Comparison of ENCODE assay signal across 1 cellular context in the genomic region with DNA sequence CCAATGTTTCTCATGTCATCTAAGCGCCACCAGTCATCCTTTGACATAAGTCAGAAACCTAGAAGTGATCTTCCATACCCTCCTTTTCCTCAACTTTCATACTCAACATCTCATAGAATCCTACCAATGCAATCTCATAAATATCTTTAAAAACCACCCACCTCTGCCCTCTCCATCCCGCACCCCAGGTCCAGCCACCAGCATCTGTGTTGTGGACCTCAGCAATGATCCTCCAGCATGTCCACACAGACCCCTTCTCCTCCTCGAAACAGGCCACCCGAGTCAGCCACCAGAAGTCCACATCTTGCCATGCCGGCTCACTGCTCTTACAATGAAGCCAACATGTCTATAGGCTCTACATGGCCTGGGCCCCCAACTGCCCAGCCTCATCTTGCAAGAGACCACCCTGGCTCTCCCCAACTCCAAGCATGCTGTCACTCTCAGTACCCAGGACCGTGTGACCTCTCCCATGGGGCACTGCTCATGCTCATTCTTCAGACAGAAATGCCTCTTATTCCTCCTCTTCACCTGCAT.
TF ChIP-seq lines count a peak whose summit lies in the region.

No MANE protein-coding gene starts in this region.

TF ChIP-seq in GM23338, 12 proteins besides CTCF, POLR2A, EP300 and RAD21 (continued from another document):
- TF ChIP-seq, protein P1, sequence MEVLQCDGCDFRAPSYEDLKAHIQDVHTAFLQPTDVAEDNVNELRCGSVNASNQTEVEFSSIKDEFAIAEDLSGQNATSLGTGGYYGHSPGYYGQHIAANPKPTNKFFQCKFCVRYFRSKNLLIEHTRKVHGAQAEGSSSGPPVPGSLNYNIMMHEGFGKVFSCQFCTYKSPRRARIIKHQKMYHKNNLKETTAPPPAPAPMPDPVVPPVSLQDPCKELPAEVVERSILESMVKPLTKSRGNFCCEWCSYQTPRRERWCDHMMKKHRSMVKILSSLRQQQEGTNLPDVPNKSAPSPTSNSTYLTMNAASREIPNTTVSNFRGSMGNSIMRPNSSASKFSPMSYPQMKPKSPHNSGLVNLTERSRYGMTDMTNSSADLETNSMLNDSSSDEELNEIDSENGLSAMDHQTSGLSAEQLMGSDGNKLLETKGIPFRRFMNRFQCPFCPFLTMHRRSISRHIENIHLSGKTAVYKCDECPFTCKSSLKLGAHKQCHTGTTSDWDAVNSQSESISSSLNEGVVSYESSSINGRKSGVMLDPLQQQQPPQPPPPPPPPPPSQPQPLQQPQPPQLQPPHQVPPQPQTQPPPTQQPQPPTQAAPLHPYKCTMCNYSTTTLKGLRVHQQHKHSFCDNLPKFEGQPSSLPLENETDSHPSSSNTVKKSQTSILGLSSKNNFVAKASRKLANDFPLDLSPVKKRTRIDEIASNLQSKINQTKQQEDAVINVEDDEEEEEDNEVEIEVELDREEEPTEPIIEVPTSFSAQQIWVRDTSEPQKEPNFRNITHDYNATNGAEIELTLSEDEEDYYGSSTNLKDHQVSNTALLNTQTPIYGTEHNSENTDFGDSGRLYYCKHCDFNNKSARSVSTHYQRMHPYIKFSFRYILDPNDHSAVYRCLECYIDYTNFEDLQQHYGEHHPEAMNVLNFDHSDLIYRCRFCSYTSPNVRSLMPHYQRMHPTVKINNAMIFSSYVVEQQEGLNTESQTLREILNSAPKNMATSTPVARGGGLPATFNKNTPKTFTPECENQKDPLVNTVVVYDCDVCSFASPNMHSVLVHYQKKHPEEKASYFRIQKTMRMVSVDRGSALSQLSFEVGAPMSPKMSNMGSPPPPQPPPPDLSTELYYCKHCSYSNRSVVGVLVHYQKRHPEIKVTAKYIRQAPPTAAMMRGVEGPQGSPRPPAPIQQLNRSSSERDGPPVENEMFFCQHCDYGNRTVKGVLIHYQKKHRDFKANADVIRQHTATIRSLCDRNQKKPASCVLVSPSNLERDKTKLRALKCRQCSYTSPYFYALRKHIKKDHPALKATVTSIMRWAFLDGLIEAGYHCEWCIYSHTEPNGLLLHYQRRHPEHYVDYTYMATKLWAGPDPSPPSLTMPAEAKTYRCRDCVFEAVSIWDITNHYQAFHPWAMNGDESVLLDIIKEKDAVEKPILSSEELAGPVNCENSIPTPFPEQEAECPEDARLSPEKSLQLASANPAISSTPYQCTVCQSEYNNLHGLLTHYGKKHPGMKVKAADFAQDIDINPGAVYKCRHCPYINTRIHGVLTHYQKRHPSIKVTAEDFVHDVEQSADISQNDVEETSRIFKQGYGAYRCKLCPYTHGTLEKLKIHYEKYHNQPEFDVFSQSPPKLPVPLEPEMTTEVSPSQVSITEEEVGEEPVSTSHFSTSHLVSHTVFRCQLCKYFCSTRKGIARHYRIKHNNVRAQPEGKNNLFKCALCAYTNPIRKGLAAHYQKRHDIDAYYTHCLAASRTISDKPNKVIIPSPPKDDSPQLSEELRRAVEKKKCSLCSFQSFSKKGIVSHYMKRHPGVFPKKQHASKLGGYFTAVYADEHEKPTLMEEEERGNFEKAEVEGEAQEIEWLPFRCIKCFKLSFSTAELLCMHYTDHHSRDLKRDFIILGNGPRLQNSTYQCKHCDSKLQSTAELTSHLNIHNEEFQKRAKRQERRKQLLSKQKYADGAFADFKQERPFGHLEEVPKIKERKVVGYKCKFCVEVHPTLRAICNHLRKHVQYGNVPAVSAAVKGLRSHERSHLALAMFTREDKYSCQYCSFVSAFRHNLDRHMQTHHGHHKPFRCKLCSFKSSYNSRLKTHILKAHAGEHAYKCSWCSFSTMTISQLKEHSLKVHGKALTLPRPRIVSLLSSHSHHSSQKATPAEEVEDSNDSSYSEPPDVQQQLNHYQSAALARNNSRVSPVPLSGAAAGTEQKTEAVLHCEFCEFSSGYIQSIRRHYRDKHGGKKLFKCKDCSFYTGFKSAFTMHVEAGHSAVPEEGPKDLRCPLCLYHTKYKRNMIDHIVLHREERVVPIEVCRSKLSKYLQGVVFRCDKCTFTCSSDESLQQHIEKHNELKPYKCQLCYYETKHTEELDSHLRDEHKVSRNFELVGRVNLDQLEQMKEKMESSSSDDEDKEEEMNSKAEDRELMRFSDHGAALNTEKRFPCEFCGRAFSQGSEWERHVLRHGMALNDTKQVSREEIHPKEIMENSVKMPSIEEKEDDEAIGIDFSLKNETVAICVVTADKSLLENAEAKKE (CRISPR knock-in tag; IDR thresholded peaks at IDR 0.05): no peak
- TF ChIP-seq, protein P2, sequence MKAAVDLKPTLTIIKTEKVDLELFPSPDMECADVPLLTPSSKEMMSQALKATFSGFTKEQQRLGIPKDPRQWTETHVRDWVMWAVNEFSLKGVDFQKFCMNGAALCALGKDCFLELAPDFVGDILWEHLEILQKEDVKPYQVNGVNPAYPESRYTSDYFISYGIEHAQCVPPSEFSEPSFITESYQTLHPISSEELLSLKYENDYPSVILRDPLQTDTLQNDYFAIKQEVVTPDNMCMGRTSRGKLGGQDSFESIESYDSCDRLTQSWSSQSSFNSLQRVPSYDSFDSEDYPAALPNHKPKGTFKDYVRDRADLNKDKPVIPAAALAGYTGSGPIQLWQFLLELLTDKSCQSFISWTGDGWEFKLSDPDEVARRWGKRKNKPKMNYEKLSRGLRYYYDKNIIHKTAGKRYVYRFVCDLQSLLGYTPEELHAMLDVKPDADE (IDR thresholded peaks at IDR 0.05): no peak
- TF ChIP-seq EZH2phosphoT487 (IDR thresholded peaks at IDR 0.05; ENCODE audit: unreplicated experiment) (no peak), EZH2 (IDR thresholded peaks at IDR 0.05; ENCODE audit: low read depth, unreplicated experiment) (no peak), JUNB (IDR thresholded peaks at IDR 0.05; ENCODE audit: unreplicated experiment) (no peak), ZNF114 (CRISPR knock-in tag; IDR thresholded peaks at IDR 0.05) (no peak), STAT1 (IDR thresholded peaks at IDR 0.05; ENCODE audit: unreplicated experiment) (no peak), ZNF331 (CRISPR knock-in tag; IDR thresholded peaks at IDR 0.05; ENCODE audit: low read depth) (no peak), NANOG (IDR thresholded peaks at IDR 0.05; ENCODE audit: borderline replicate concordance) (no peak), POLR2AphosphoS5 (IDR thresholded peaks at IDR 0.05; ENCODE audit: low read depth) (no peak)
- TF ChIP-seq, protein P3, sequence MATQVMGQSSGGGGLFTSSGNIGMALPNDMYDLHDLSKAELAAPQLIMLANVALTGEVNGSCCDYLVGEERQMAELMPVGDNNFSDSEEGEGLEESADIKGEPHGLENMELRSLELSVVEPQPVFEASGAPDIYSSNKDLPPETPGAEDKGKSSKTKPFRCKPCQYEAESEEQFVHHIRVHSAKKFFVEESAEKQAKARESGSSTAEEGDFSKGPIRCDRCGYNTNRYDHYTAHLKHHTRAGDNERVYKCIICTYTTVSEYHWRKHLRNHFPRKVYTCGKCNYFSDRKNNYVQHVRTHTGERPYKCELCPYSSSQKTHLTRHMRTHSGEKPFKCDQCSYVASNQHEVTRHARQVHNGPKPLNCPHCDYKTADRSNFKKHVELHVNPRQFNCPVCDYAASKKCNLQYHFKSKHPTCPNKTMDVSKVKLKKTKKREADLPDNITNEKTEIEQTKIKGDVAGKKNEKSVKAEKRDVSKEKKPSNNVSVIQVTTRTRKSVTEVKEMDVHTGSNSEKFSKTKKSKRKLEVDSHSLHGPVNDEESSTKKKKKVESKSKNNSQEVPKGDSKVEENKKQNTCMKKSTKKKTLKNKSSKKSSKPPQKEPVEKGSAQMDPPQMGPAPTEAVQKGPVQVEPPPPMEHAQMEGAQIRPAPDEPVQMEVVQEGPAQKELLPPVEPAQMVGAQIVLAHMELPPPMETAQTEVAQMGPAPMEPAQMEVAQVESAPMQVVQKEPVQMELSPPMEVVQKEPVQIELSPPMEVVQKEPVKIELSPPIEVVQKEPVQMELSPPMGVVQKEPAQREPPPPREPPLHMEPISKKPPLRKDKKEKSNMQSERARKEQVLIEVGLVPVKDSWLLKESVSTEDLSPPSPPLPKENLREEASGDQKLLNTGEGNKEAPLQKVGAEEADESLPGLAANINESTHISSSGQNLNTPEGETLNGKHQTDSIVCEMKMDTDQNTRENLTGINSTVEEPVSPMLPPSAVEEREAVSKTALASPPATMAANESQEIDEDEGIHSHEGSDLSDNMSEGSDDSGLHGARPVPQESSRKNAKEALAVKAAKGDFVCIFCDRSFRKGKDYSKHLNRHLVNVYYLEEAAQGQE (IDR thresholded peaks at IDR 0.05; ENCODE audit: unreplicated experiment): no peak
